9 cellular contexts compared by ENCODE assay signal in genomic region chr5:128965011-128965637, GRCh38. TPM values are rescaled to one million over a fixed set of nuclear protein-coding genes. Genes with fewer than 3 reads are reported as not detected.
A peak's percentile ranks its signal among the peaks of the same experiment; 100 is the strongest.
DNase-seq lines count a peak whose midpoint lies in the region; ATAC-seq, FAIRE-seq and TF ChIP-seq lines count a peak whose summit lies in the region.
"Had no signal": no experiment of that assay in that cellular context is flagged by ENCODE, and none has a peak within 500 bp of the region (broad histone marks: within the 10 kb centered on the region; RNA-seq: fewer than 3 reads in every experiment).

Gene SLC27A6 (plus strand): TSS chr5:128965488. CDS start chr5:128966138, 650 bp downstream.

- H4K20me1 ChIP-seq in H1 (replicated peaks in 1 of 2; ENCODE audit: control insufficient read depth in 1 of 2, insufficient read depth in 2 of 2, low read length in 2 of 2), result no peaks in the 10 kb centered on the region

- TF ChIP-seq RAD21 in H1 (IDR thresholded peaks at IDR 0.05 in 1 of 2, conservative IDR thresholded peaks at IDR 0.05 in 1 of 2; ENCODE audit: low read depth in 2 of 2, low read length in 2 of 2), result 0 out of 4 replicates have a peak, but pooled peaks have one; percentile 2 to 8

- DNase-seq in CMK (ENCODE audit: low read depth) (peak; percentile 47), MG63 (peak; percentile 55), H1 (ENCODE audit: low read depth in 1 of 2, low spot score in 2 of 2) (peak in 1 of 2 experiments; percentile 82), ureter (ENCODE audit: low spot score) (no peak), tibial artery (no peak)

- peak within 1 kb of the TSS; percentile 67 for H3K4ac ChIP-seq in H1 (replicated peaks; ENCODE audit: insufficient read length, low read depth, low read length)

- no peak for TF ChIP-seq EP300 in H1 (IDR thresholded peaks at IDR 0.05; ENCODE audit: borderline replicate concordance in 1 of 2, low read depth in 2 of 2, low read length in 2 of 2)

- H3K4me1 ChIP-seq in H1 (replicated peaks in 1 of 4; ENCODE audit: control insufficient read depth in 3 of 4, insufficient read depth in 4 of 4, low read length in 3 of 4), result peaks cover 0 to 4% (median 1%) of the 10 kb centered on the region in 4 experiments; a peak in 3 of 7 replicates
- no peaks in the 10 kb centered on the region for H3K4me1 ChIP-seq in mucosa of rectum (ENCODE audit: control insufficient read depth in 2 of 2, insufficient read depth in 2 of 2, low read length in 2 of 2)
- peaks cover 0 to 6% (median 0%) of the 10 kb centered on the region in 4 donors for H3K4me1 ChIP-seq in tibial artery

- intact Hi-C loops in tibial artery (cut with DNase I; ENCODE audit: low total_unique reads), result no loop called here

- H2BK5ac ChIP-seq in H1 (ENCODE audit: low read depth, low read length), result peak within 1 kb of the TSS; percentile 83; the same call in 1 of the 2 replicates

- H4K91ac ChIP-seq in H1 (replicated peaks; ENCODE audit: insufficient read length, low read length), result peak within 1 kb of the TSS; percentile 73

- no peaks in the 10 kb centered on the region for H3K79me1 ChIP-seq in H1 (ENCODE audit: low read depth, low read length)

- peak within 1 kb of the TSS; percentile 89 for H4K8ac ChIP-seq in H1 (ENCODE audit: extremely low read depth, insufficient read depth, low read length)

- H2AFZ ChIP-seq in H1 (ENCODE audit: low read length), result peak within 1 kb of the TSS; percentile 92

- no peak within 1 kb of the TSS for H2BK120ac ChIP-seq in H1 (replicated peaks; ENCODE audit: low read depth, low read length)

- no peak for TF ChIP-seq CTCF in H1 (IDR thresholded peaks at IDR 0.05; ENCODE audit: control extremely low read depth in 1 of 3, insufficient read depth in 1 of 3, low read depth in 1 of 3, low read length in 3 of 3)
- no peak for TF ChIP-seq CTCF in tibial artery (IDR thresholded peaks at IDR 0.05)

- no peak within 1 kb of the TSS for H3K14ac ChIP-seq in H1 (ENCODE audit: insufficient read length)

- H3K27me3 ChIP-seq in MG63 (peaks cover 17% of the 10 kb centered on the region), H1 (replicated peaks in 1 of 4; ENCODE audit: control insufficient read depth in 3 of 4, extremely low read depth in 1 of 4, insufficient read depth in 3 of 4, low read length in 3 of 4) (peaks cover 0 to 16% (median 11%) of the 10 kb centered on the region in 4 experiments; a peak in 5 of 7 replicates), mucosa of rectum (ENCODE audit: control insufficient read depth in 2 of 2, insufficient read depth in 2 of 2, low read length in 2 of 2) (no peaks in the 10 kb centered on the region), tibial artery (peaks cover 0 to 18% of the 10 kb centered on the region in 2 donors)

- CTCF ChIA-PET in H1 (lab: Charles Lee; ENCODE audit: partially characterized antibody), result interaction anchor here (0.6 to 2.0 kb wide), 9 partner anchors 10 to 150 kb away, joined by 3 to 5 read pairs (median 4); partner anchors contain the start of gene ISOC1

- no peak within 1 kb of the TSS for H3K56ac ChIP-seq in H1 (replicated peaks; ENCODE audit: insufficient read length, low read depth, low read length)

- no peak for TF ChIP-seq POLR2A in H1 (IDR thresholded peaks at IDR 0.05; ENCODE audit: control extremely low read depth in 1 of 2, low read depth in 2 of 2, low read length in 2 of 2)

- H3K9me3 ChIP-seq in MG63 (no peaks in the 10 kb centered on the region; the same call in 1 of the 2 replicates), H1 (ENCODE audit: insufficient read depth in 2 of 2, low read depth in 1 of 2, low read length in 1 of 2) (no peaks in the 10 kb centered on the region), mucosa of rectum (ENCODE audit: control insufficient read depth in 2 of 2, low read length in 2 of 2) (no peaks in the 10 kb centered on the region), tibial artery (peaks cover 0 to 5% (median 0%) of the 10 kb centered on the region in 3 donors)

- H3K27ac ChIP-seq in H1 (ENCODE audit: low read depth, low read length), result no peak within 1 kb of the TSS
- no peak within 1 kb of the TSS for H3K27ac ChIP-seq in mucosa of rectum (ENCODE audit: low read depth in 2 of 2, low read length in 2 of 2)
- H3K27ac ChIP-seq in tibial artery, result no peak within 1 kb of the TSS

- no peak within 1 kb of the TSS for H4K5ac ChIP-seq in H1 (ENCODE audit: insufficient read length, low read depth, low read length)

- peak within 1 kb of the TSS; percentile 87 for H3K4me2 ChIP-seq in H1 (ENCODE audit: insufficient read depth in 1 of 2, low read depth in 2 of 2, low read length in 2 of 2)

- H3K36me3 ChIP-seq in MG63, result no peaks in the 10 kb centered on the region
- no peaks in the 10 kb centered on the region; a peak in 1 of 8 replicates for H3K36me3 ChIP-seq in H1 (ENCODE audit: control insufficient read depth in 2 of 4, insufficient read depth in 4 of 4, low read length in 3 of 4)
- no peaks in the 10 kb centered on the region for H3K36me3 ChIP-seq in mucosa of rectum (ENCODE audit: control insufficient read depth in 2 of 2, insufficient read depth in 2 of 2, low read length in 2 of 2)
- no peaks in the 10 kb centered on the region for H3K36me3 ChIP-seq in tibial artery

- H3K18ac ChIP-seq in H1 (ENCODE audit: extremely low read depth, low read length), result peak within 1 kb of the TSS; percentile 48

- H3K4me3 ChIP-seq in MG63, result peak within 1 kb of the TSS; percentile 52
- peak within 1 kb of the TSS; percentile 61 to 81 (median 73) for H3K4me3 ChIP-seq in H1 (ENCODE audit: extremely low read depth in 1 of 4, insufficient read depth in 2 of 4, low read depth in 3 of 4, low read length in 4 of 4)
- H3K4me3 ChIP-seq in mucosa of rectum (ENCODE audit: low read length in 2 of 2), result peak within 1 kb of the TSS; percentile 38
- H3K4me3 ChIP-seq in tibial artery, result no peak within 1 kb of the TSS

- no peak within 1 kb of the TSS for H3K23ac ChIP-seq in H1 (ENCODE audit: insufficient read length)

- no peaks in the 10 kb centered on the region for H3K79me2 ChIP-seq in H1 (ENCODE audit: control insufficient read depth in 1 of 2, insufficient read depth in 2 of 2, low read length in 2 of 2)

- no peak within 1 kb of the TSS for H2AK5ac ChIP-seq in H1 (ENCODE audit: low read depth, low read length)

- H2BK15ac ChIP-seq in H1 (ENCODE audit: low read length), result no peak within 1 kb of the TSS

- ATAC-seq in GM18861 (IDR thresholded peaks at IDR 0.05; ENCODE audit: unreplicated experiment) (no peak), GM21825 (IDR thresholded peaks at IDR 0.05; ENCODE audit: unreplicated experiment) (no peak)

- POLR2A ChIA-PET in H1 (lab: Charles Lee; ENCODE audit: partially characterized antibody), result interaction anchor here (0.9 kb wide), 1 partner anchor 130 kb away, joined by 3 read pairs; the partner anchor contains the start of gene ISOC1

- FAIRE-seq in H1 (lab: Jason Lieb, UNC), result no peak

- H3K9ac ChIP-seq in H1 (replicated peaks in 1 of 4; ENCODE audit: extremely low read depth in 1 of 4, low read depth in 3 of 4, low read length in 3 of 4) (peak within 1 kb of the TSS; percentile 31 to 78 (median 58); a peak in 4 of 7 replicates), mucosa of rectum (ENCODE audit: low read depth in 1 of 2, low read length in 2 of 2) (no peak within 1 kb of the TSS)

- peaks cover 7% of the 10 kb centered on the region for H3K23me2 ChIP-seq in H1 (ENCODE audit: low read depth, low read length)

- H2BK20ac ChIP-seq in H1 (ENCODE audit: low read length), result no peak within 1 kb of the TSS

- WGBS in H1 (ENCODE audit: extremely low coverage in 1 of 2, insufficient coverage in 1 of 2, insufficient read length in 1 of 2, insufficient replicate concordance in 2 of 2, low coverage in 1 of 2, low lambda C conversion rate in 2 of 2, missing lambda C conversion rate in 1 of 2), 2 experiments, result 1% methylated on average over 27 of the region's 51 CpGs; no CpG with 5 or more reads in 1 of the 2 experiments

- H2BK12ac ChIP-seq in H1 (ENCODE audit: low read depth, low read length), result peak within 1 kb of the TSS; percentile 92

RNA-seq across cellular contexts. Expression of gene SLC27A6, which starts in this region (rescaled TPM):
- total RNA-seq in MG63 (2014; rRNA removed; shearing (Covaris generic); ENCODE audit: low replicate concordance), result 0.10 TPM in 1 of 2 replicates, not detected in the other
- total RNA-seq in H1 (2021; fragmentation: NEBNext Ultra II Directional; extraction: Animal tissue kit (Norgen Biotek cat#: 25700)), result 4.0 and 4.5 TPM in 2 replicates
- 1.7 and 4.7 TPM in 2 replicates for polyA plus RNA-seq in H1 (2011; rRNA removed)
- 2.6 TPM for polyA plus RNA-seq in H1 (2011; cell fraction: cytosol; rRNA removed)
- polyA plus RNA-seq in H1 (2011; cell fraction: nucleus; rRNA removed), result 2.2 TPM
- polyA plus RNA-seq in H1 (2012, experiment 1 of 2), result 3.8 to 5.1 TPM (median 4.2 TPM) in 4 replicates
- 0.76 TPM for polyA plus RNA-seq in H1 (2012, experiment 2 of 2)
- 4.6 TPM for polyA plus RNA-seq in H1 (2013, experiment 1 of 2)
- polyA plus RNA-seq in H1 (2013, experiment 2 of 2), result 5.1 TPM
- polyA minus RNA-seq in H1 (2011; rRNA and poly(A)+ RNA removed), result 3.3 and 4.9 TPM in 2 replicates
- 1.2 TPM for polyA minus RNA-seq in H1 (2011; cell fraction: cytosol; rRNA and poly(A)+ RNA removed)
- 5.6 TPM for polyA minus RNA-seq in H1 (2011; cell fraction: nucleus; rRNA and poly(A)+ RNA removed)
- 7.1 TPM for total RNA-seq in ureter
- total RNA-seq: LHCN-M2 had no signal

Comparison
In these comparisons a context has a peak if more than half of its experiments do, and no peak if none do; other contexts are left out.
1. Peak in DNase-seq and H3K4me3 ChIP-seq in MG63; RNA of the gene not detected or under 1 TPM.
2. H3K4me3 ChIP-seq: peak in H1 (4 of 4) and mucosa of rectum (2 of 2); none in tibial artery (0 of 2).
3. H3K9ac ChIP-seq: peak in H1 (4 of 4); none in mucosa of rectum (0 of 2).